Comparison of ENCODE assay signal across 20 cellular contexts in genomic region chr10:86419101-86419500, GRCh38. TPM values are rescaled to one million over a fixed set of nuclear protein-coding genes. Genes with fewer than 3 reads are reported as not detected.
"Had no signal": no experiment of that assay in that cellular context is flagged by ENCODE, and none has a peak within 500 bp of the region (broad histone marks: within the 10 kb centered on the region; RNA-seq: fewer than 3 reads in every experiment).

No MANE protein-coding gene starts in this region.

- H3K36me3 ChIP-seq: esophagus muscularis mucosa, gastroesophageal sphincter, heart right ventricle, left ventricle myocardium inferior, prostate gland, tibial artery had no signal

- H3K27ac Mint-ChIP-seq: activated naive CD4-positive, alpha-beta T cell treated with anti-CD3 and anti-CD28 coated beads, Interleukin-2, amount 50 U/mL, for 24 hours; immature natural killer cell had no signal

- H3K27me3 ChIP-seq: body of pancreas, esophagus muscularis mucosa, gastroesophageal sphincter, tibial artery had no signal

- H3K4me3 Mint-ChIP-seq: activated naive CD4-positive, alpha-beta T cell treated with anti-CD3 and anti-CD28 coated beads, Interleukin-2, amount 50 U/mL, for 24 hours; immature natural killer cell had no signal

- H3K27ac ChIP-seq: body of pancreas, esophagus muscularis mucosa, gastroesophageal sphincter, heart right ventricle, left ventricle myocardium inferior, prostate gland, tibial artery had no signal

- H3K36me3 Mint-ChIP-seq: activated naive CD4-positive, alpha-beta T cell treated with anti-CD3 and anti-CD28 coated beads, Interleukin-2, amount 50 U/mL, for 24 hours; immature natural killer cell had no signal

- ATAC-seq: body of pancreas, gastroesophageal sphincter, heart right ventricle, right cardiac atrium had no signal

- DNase-seq: activated CD4-positive, alpha-beta T cell treated with anti-CD3 and anti-CD28 coated beads, Interleukin-2, amount 50 U/mL, for 4 hours; activated effector memory CD4-positive, alpha-beta T cell treated with Interleukin-2 at 50 U/mL for 16 hours; amygdala; body of pancreas; dermis blood vessel endothelial cell; effector memory CD4-positive, alpha-beta T cell; heart right ventricle; immature natural killer cell; kidney glomerular epithelial cell; left ventricle myocardium inferior; right cardiac atrium; SK-N-SH; T-helper 1 cell; T-helper 9 cell; tibial artery had no signal

- H3K9me3 Mint-ChIP-seq: activated naive CD4-positive, alpha-beta T cell treated with anti-CD3 and anti-CD28 coated beads, Interleukin-2, amount 50 U/mL, for 24 hours; immature natural killer cell had no signal

- H3K4me3 ChIP-seq: body of pancreas, esophagus muscularis mucosa, gastroesophageal sphincter, heart right ventricle, left ventricle myocardium inferior, prostate gland, tibial artery had no signal

- H3K9me3 ChIP-seq: body of pancreas, esophagus muscularis mucosa, gastroesophageal sphincter, heart right ventricle, left ventricle myocardium inferior, prostate gland, SK-N-SH, tibial artery had no signal

- H3K27me3 Mint-ChIP-seq: activated naive CD4-positive, alpha-beta T cell treated with anti-CD3 and anti-CD28 coated beads, Interleukin-2, amount 50 U/mL, for 24 hours had no signal

- H3K4me1 ChIP-seq: gastroesophageal sphincter, left ventricle myocardium inferior, prostate gland, tibial artery had no signal

RNA-seq across cellular contexts. Expression of gene GRID1, which starts 52.5 kb away (rescaled TPM):
- total RNA-seq: dermis blood vessel endothelial cell, endothelial cell of umbilical vein had no signal
- polyA plus RNA-seq: endothelial cell of umbilical vein, immature natural killer cell had no signal
